25 cellular contexts compared by ENCODE assay signal in the genomic region with DNA sequence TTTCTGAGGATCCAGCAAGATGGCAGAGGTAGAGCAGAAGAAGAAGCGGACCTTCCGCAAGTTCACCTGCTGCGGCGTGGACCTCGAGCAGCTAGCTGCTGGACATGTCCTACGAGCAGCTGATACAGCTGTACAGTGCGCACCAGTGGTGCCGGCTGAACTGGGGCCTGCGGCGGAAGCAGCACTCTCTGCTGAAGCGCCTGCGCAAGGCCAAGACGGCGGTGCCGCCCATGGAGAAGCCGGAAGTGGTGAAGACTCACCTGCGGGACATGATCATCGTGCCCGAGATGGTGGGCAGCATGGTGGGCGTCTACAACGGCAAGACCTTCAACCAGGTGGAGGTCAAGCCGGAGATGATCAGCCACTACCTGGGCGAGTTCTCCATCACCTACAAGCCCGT.
DNase-seq lines count a peak whose midpoint lies in the region; ATAC-seq and TF ChIP-seq lines count a peak whose summit lies in the region.
"Had no signal": no experiment of that assay in that cellular context is flagged by ENCODE, and none has a peak within 500 bp of the region (broad histone marks: within the 10 kb centered on the region; RNA-seq: fewer than 3 reads in every experiment).

No MANE protein-coding gene starts in this region.

- no peak for TF ChIP-seq EP300 in esophagus muscularis mucosa (IDR thresholded peaks at IDR 0.05)

- H3K4me2 ChIP-seq in trophoblast cell (ENCODE audit: low read length): no peak overlapping the region
- H3K4me2 ChIP-seq: A549, BLaER1 had no signal

- H4K8ac ChIP-seq in trophoblast cell (ENCODE audit: low read depth, low read length): no peak overlapping the region

- H3K79me1 ChIP-seq in trophoblast cell (ENCODE audit: low read length): peaks cover 23% of the 10 kb centered on the region

- H3K4ac ChIP-seq in trophoblast cell (ENCODE audit: low read depth, low read length): peak overlapping the region; percentile 19

- H3K4me3 ChIP-seq in esophagus muscularis mucosa (no peak overlapping the region), trophoblast cell (ENCODE audit: low read depth, low read length) (no peak overlapping the region), thyroid gland (replicated peaks in 1 of 3) (no peak overlapping the region)
- H3K4me3 ChIP-seq: A549, BLaER1, GM12878 had no signal

- no peak overlapping the region for H3K27ac Mint-ChIP-seq in activated CD8-positive, alpha-beta memory T cell treated with anti-CD3 and anti-CD28 coated beads, Interleukin-2, amount 10 ng/mL, durations not matched to agents 7 days and 5 days
- H3K27ac Mint-ChIP-seq: CD14-positive monocyte; CD4-positive, alpha-beta memory T cell; CD4-positive, CD25-positive, alpha-beta regulatory T cell; CD8-positive, alpha-beta memory T cell had no signal

- no peak overlapping the region for H3K4me3 Mint-ChIP-seq in activated CD8-positive, alpha-beta memory T cell treated with anti-CD3 and anti-CD28 coated beads, Interleukin-2, amount 10 ng/mL, durations not matched to agents 7 days and 5 days
- H3K4me3 Mint-ChIP-seq: CD14-positive monocyte; CD4-positive, alpha-beta memory T cell; CD4-positive, CD25-positive, alpha-beta regulatory T cell; CD8-positive, alpha-beta memory T cell had no signal

- no peaks in the 10 kb centered on the region for H3K36me3 Mint-ChIP-seq in activated CD8-positive, alpha-beta memory T cell treated with anti-CD3 and anti-CD28 coated beads, Interleukin-2, amount 10 ng/mL, durations not matched to agents 7 days and 5 days
- H3K36me3 Mint-ChIP-seq: CD14-positive monocyte; CD4-positive, alpha-beta memory T cell; CD4-positive, CD25-positive, alpha-beta regulatory T cell; CD8-positive, alpha-beta memory T cell had no signal

- H3K9me3 Mint-ChIP-seq in activated CD8-positive, alpha-beta memory T cell treated with anti-CD3 and anti-CD28 coated beads, Interleukin-2, amount 10 ng/mL, durations not matched to agents 7 days and 5 days (ENCODE audit: low read depth): no peaks in the 10 kb centered on the region
- H3K9me3 Mint-ChIP-seq: CD14-positive monocyte; CD4-positive, alpha-beta memory T cell; CD8-positive, alpha-beta memory T cell had no signal

- ATAC-seq in HG02571 (IDR thresholded peaks at IDR 0.05; ENCODE audit: unreplicated experiment): no peak
- no peak for ATAC-seq in activated CD8-positive, alpha-beta memory T cell treated with anti-CD3 and anti-CD28 coated beads, Interleukin-2, amount 10 ng/mL, durations not matched to agents 7 days and 5 days
- ATAC-seq: A549, GM12878 had no signal

- H3K9ac ChIP-seq in trophoblast cell (ENCODE audit: low read length): no peak overlapping the region
- H3K9ac ChIP-seq: BLaER1 had no signal

- no peaks in the 10 kb centered on the region for H3K9me3 ChIP-seq in esophagus muscularis mucosa
- H3K9me3 ChIP-seq in trophoblast cell (ENCODE audit: insufficient read depth, low read depth, low read length): peaks cover 2% of the 10 kb centered on the region
- H3K9me3 ChIP-seq in thyroid gland: no peaks in the 10 kb centered on the region
- H3K9me3 ChIP-seq: A549, BE2C, BLaER1 had no signal

- 97% methylated on average over 24 of the region's 24 CpGs for WGBS in esophagus muscularis mucosa
- WGBS in trophoblast cell (ENCODE audit: extremely low coverage, insufficient coverage, insufficient read length): no CpG with 5 or more reads among the region's 24 CpGs
- 93 to 98% methylated on average over 24 of the region's 24 CpGs for WGBS in thyroid gland, 2 donors

- H3K36me3 ChIP-seq in esophagus muscularis mucosa (no peaks in the 10 kb centered on the region), trophoblast cell (ENCODE audit: control insufficient read depth in 1 of 2, insufficient read depth in 2 of 2, low read length in 2 of 2) (no peaks in the 10 kb centered on the region), thyroid gland (no peaks in the 10 kb centered on the region)
- H3K36me3 ChIP-seq: BE2C, BLaER1 had no signal

- no peaks in the 10 kb centered on the region for H3K27me3 ChIP-seq in esophagus muscularis mucosa
- H3K27me3 ChIP-seq in trophoblast cell (ENCODE audit: insufficient read depth, low read length): no peaks in the 10 kb centered on the region
- no peaks in the 10 kb centered on the region for H3K27me3 ChIP-seq in thyroid gland
- H3K27me3 ChIP-seq: BE2C, BLaER1 had no signal

- no peak overlapping the region for H3K27ac ChIP-seq in esophagus muscularis mucosa (replicated peaks in 1 of 4)
- no peak overlapping the region for H3K27ac ChIP-seq in trophoblast cell (ENCODE audit: low read depth, low read length)
- H3K27ac ChIP-seq in thyroid gland: peak overlapping the region in 2 of 3 donors; percentile 68 to 90
- H3K27ac ChIP-seq: 22Rv1, A549, BLaER1 had no signal

- peaks cover 9% of the 10 kb centered on the region for H3K27me3 Mint-ChIP-seq in activated CD8-positive, alpha-beta memory T cell treated with anti-CD3 and anti-CD28 coated beads, Interleukin-2, amount 10 ng/mL, durations not matched to agents 7 days and 5 days

- peak overlapping the region; percentile 57 for H3K14ac ChIP-seq in trophoblast cell (ENCODE audit: low read length)

- peak overlapping the region; percentile 70 for H4K91ac ChIP-seq in trophoblast cell (ENCODE audit: low read depth, low read length)

- H2BK12ac ChIP-seq in trophoblast cell (ENCODE audit: low read length): peak overlapping the region; percentile 96

- H3K4me1 ChIP-seq in esophagus muscularis mucosa (no peaks in the 10 kb centered on the region), trophoblast cell (ENCODE audit: control insufficient read depth in 1 of 2, insufficient read depth in 2 of 2, low read length in 2 of 2) (peaks cover 27% of the 10 kb centered on the region in 2 experiments), thyroid gland (peaks cover 11 to 16% of the 10 kb centered on the region in 2 donors)
- H3K4me1 ChIP-seq: A549 had no signal

- peak overlapping the region; percentile 62 for H2BK120ac ChIP-seq in trophoblast cell (ENCODE audit: insufficient read depth, low read length, poor library complexity)

- TF ChIP-seq CTCF in esophagus muscularis mucosa (IDR thresholded peaks at IDR 0.05) (no peak), thyroid gland (IDR thresholded peaks at IDR 0.05) (no peak)

- peak; percentile 60 for DNase-seq in esophagus muscularis mucosa (ENCODE audit: extremely low spot score)
- DNase-seq in trophoblast cell: peak in 1 of 2 donors; percentile 55
- no peak for DNase-seq in thyroid gland
- no peak for DNase-seq in T-helper 9 cell
- DNase-seq in activated CD8-positive, alpha-beta memory T cell treated with anti-CD3 and anti-CD28 coated beads, Interleukin-2, amount 10 ng/mL, durations not matched to agents 7 days and 5 days: no peak
- DNase-seq: AML-193; BE2C; C1 segment of cervical spinal cord; CD4-positive, alpha-beta memory T cell; CD4-positive, CD25-positive, alpha-beta regulatory T cell; CD8-positive, alpha-beta memory T cell; COR-L47; DMS 273 treated with DMSO at 0.1 percent for 48 hours; DMS153; DMS53; DMS79; DND-41; EL; GDM1 had no signal

- peak overlapping the region; percentile 36 for H2BK5ac ChIP-seq in trophoblast cell (ENCODE audit: low read depth, low read length, poor library complexity)

- no peak overlapping the region for H4K12ac ChIP-seq in trophoblast cell (ENCODE audit: low read depth, low read length)

- H2AK5ac ChIP-seq in trophoblast cell (ENCODE audit: low read length): peak overlapping the region; percentile 15

- intact Hi-C loops in esophagus muscularis mucosa (cut with DNase I): no loop called here
- intact Hi-C loops in thyroid gland (cut with DNase I): no loop called here

- H3K79me2 ChIP-seq in trophoblast cell (ENCODE audit: control insufficient read depth, insufficient read depth, low read length, poor library complexity): no peaks in the 10 kb centered on the region

- no peaks in the 10 kb centered on the region for H3K4me1 Mint-ChIP-seq in activated CD8-positive, alpha-beta memory T cell treated with anti-CD3 and anti-CD28 coated beads, Interleukin-2, amount 10 ng/mL, durations not matched to agents 7 days and 5 days
- H3K4me1 Mint-ChIP-seq: CD4-positive, alpha-beta memory T cell; CD4-positive, CD25-positive, alpha-beta regulatory T cell; CD8-positive, alpha-beta memory T cell had no signal

- H3K18ac ChIP-seq in trophoblast cell (ENCODE audit: low read length): peak overlapping the region; percentile 74

- TF ChIP-seq POLR2A in esophagus muscularis mucosa (IDR thresholded peaks at IDR 0.05; ENCODE audit: low read depth) (no peak), thyroid gland (IDR thresholded peaks at IDR 0.05) (no peak)

- H3K23ac ChIP-seq in trophoblast cell (ENCODE audit: low read length): no peak overlapping the region

- CTCF ChIA-PET in activated CD8-positive, alpha-beta memory T cell treated with anti-CD3 and anti-CD28 coated beads, Interleukin-2, amount 10 ng/mL, durations not matched to agents 7 days and 5 days (lab: Charles Lee): no interaction called here

- no peak overlapping the region for H2AFZ ChIP-seq in trophoblast cell (ENCODE audit: insufficient read depth, low read length, poor library complexity)

Comparison
In these comparisons a context has a peak if more than half of its experiments do, and no peak if none do; other contexts are left out.
1. H3K27ac ChIP-seq: peak in thyroid gland (2 of 3); none in esophagus muscularis mucosa (0 of 4) and trophoblast cell (single experiment).